19 cellular contexts compared by ENCODE assay signal in genomic region chr1:116076831-116077230, GRCh38. TPM values are rescaled to one million over a fixed set of nuclear protein-coding genes. Genes with fewer than 3 reads are reported as not detected.
"Had no signal": no experiment of that assay in that cellular context is flagged by ENCODE, and none has a peak within 500 bp of the region (broad histone marks: within the 10 kb centered on the region; RNA-seq: fewer than 3 reads in every experiment).

No MANE protein-coding gene starts in this region.

- H3K4me1 ChIP-seq: breast epithelium, thyroid gland had no signal

- ATAC-seq: left cardiac atrium; naive thymus-derived CD8-positive, alpha-beta T cell; right cardiac atrium had no signal

- H3K36me3 ChIP-seq: breast epithelium, thyroid gland had no signal

- H3K79me2 ChIP-seq: hepatocyte had no signal

- H3K9me3 ChIP-seq: breast epithelium, neutrophil, thyroid gland had no signal

- H2AFZ ChIP-seq: hepatocyte had no signal

- H3K27me3 ChIP-seq: breast epithelium, dorsolateral prefrontal cortex, hepatocyte, neutrophil, thyroid gland had no signal

- H3K4me2 ChIP-seq: hepatocyte, smooth muscle cell had no signal

- H3K27ac ChIP-seq: breast epithelium, dorsolateral prefrontal cortex, neutrophil, thyroid gland had no signal

- H3K4me3 ChIP-seq: breast epithelium, dorsolateral prefrontal cortex, hepatocyte, lung, smooth muscle cell, thyroid gland had no signal

- FAIRE-seq: endometrium, urothelium cell line had no signal

- DNase-seq: activated B cell treated with CpG ODN at 0.5 μM for 24 hours; activated CD4-positive, alpha-beta T cell treated with anti-CD3 and anti-CD28 coated beads, Interleukin-2, amount 10 ng/mL, durations not matched to agents 24 days and 14 days; activated effector memory CD4-positive, alpha-beta T cell treated with Interleukin-2 at 50 U/mL for 16 hours; aorta; dorsolateral prefrontal cortex; left cardiac atrium; naive thymus-derived CD8-positive, alpha-beta T cell; right cardiac atrium; thyroid gland had no signal

RNA-seq across cellular contexts. Expression of gene MAB21L3, which starts 34.4 kb away (rescaled TPM):
- total RNA-seq: activated B cell treated with CpG ODN at 0.5 μM for 24 hours; activated CD4-positive, alpha-beta T cell treated with anti-CD3 and anti-CD28 coated beads, Interleukin-2, amount 10 ng/mL, durations not matched to agents 24 days and 14 days; activated CD8-positive, alpha-beta memory T cell treated with anti-CD3 and anti-CD28 coated beads for 36 hours; aorta; naive thymus-derived CD8-positive, alpha-beta T cell; posterior vena cava; T-helper 1 cell treated with Interleukin-12 subunit alpha and Interleukin-12 subunit beta and Interleukin-4 antibody, amounts not matched to agents 30 ng/mL and 1 ng/mL, for 36 hours had no signal
- polyA plus RNA-seq: naive thymus-derived CD8-positive, alpha-beta T cell; right cardiac atrium had no signal
